8 cellular contexts compared by ENCODE assay signal in genomic region chr1:222465211-222466041, GRCh38.
DNase-seq lines count a peak whose midpoint lies in the region; ATAC-seq and TF ChIP-seq lines count a peak whose summit lies in the region.

No MANE protein-coding gene starts in this region.

- H3K27me3 ChIP-seq in HAP-1 (ENCODE audit: low read depth): no peaks in the 10 kb centered on the region
- H3K27me3 ChIP-seq in ovary: no peaks in the 10 kb centered on the region
- no peaks in the 10 kb centered on the region for H3K27me3 ChIP-seq in thyroid gland

- in situ Hi-C loops in HAP-1 (cut with MboI; ENCODE audit: low sequenced_read_pairs): loop anchor here (10.0 kb wide), 2 partner anchors 169 to 619 kb away; no protein-coding TSS in a partner anchor

- no peaks in the 10 kb centered on the region for H3K9me3 Mint-ChIP-seq in activated naive CD4-positive, alpha-beta T cell treated with anti-CD3 and anti-CD28 coated beads, Interleukin-2, amount 50 U/mL, for 72 hours
- H3K9me3 Mint-ChIP-seq in glutamatergic neuron (ENCODE audit: unreplicated experiment): peaks cover 4% of the 10 kb centered on the region

- no peaks in the 10 kb centered on the region for H3K36me3 Mint-ChIP-seq in activated naive CD4-positive, alpha-beta T cell treated with anti-CD3 and anti-CD28 coated beads, Interleukin-2, amount 50 U/mL, for 72 hours
- no peaks in the 10 kb centered on the region for H3K36me3 Mint-ChIP-seq in glutamatergic neuron (ENCODE audit: unreplicated experiment)

- H3K36me3 ChIP-seq in HAP-1 (replicated peaks): no peaks in the 10 kb centered on the region
- no peaks in the 10 kb centered on the region for H3K36me3 ChIP-seq in ovary
- no peaks in the 10 kb centered on the region for H3K36me3 ChIP-seq in thyroid gland

- TF ChIP-seq EP300 in ovary (IDR thresholded peaks at IDR 0.05): no peak

- peaks cover 3% of the 10 kb centered on the region for H3K4me1 Mint-ChIP-seq in glutamatergic neuron (ENCODE audit: low read depth, unreplicated experiment)

- WGBS in ovary, 3 donors: 1% methylated on average over 44 to 46 of the region's 46 CpGs
- 8% methylated on average over 13 to 18 of the region's 46 CpGs for WGBS in thyroid gland, 2 donors

- TF ChIP-seq CTCF in glutamatergic neuron (IDR thresholded peaks at IDR 0.05; ENCODE audit: partially characterized antibody, unreplicated experiment): peak; percentile 100
- peak; percentile 100 for TF ChIP-seq CTCF in ovary (IDR thresholded peaks at IDR 0.05)
- peak; percentile 74 to 100 (median 100) for TF ChIP-seq CTCF in thyroid gland (IDR thresholded peaks at IDR 0.05)

- H3K4me3 ChIP-seq in HAP-1 (peak overlapping the region; percentile 30), ovary (peak overlapping the region; percentile 43), thyroid gland (replicated peaks in 1 of 3) (peak overlapping the region in 2 of 3 donors; percentile 16 to 43)

- ATAC-seq in activated naive CD4-positive, alpha-beta T cell treated with anti-CD3 and anti-CD28 coated beads, Interleukin-2, amount 50 U/mL, for 72 hours: peak; percentile 92 to 98

- no peaks in the 10 kb centered on the region for H3K9me3 ChIP-seq in HAP-1
- no peaks in the 10 kb centered on the region for H3K9me3 ChIP-seq in ovary
- no peaks in the 10 kb centered on the region for H3K9me3 ChIP-seq in thyroid gland

- peak; percentile 98 for DNase-seq in GM03348 (ENCODE audit: low spot score)
- peak; percentile 86 to 91 for DNase-seq in HAP-1 (ENCODE audit: low spot score in 2 of 2)
- DNase-seq in M059J (ENCODE audit: low read depth): peak; percentile 96
- DNase-seq in SK-N-DZ (ENCODE audit: low spot score): peak; percentile 87
- peak; percentile 90 to 93 for DNase-seq in activated naive CD4-positive, alpha-beta T cell treated with anti-CD3 and anti-CD28 coated beads, Interleukin-2, amount 50 U/mL, for 72 hours (ENCODE audit: low spot score in 2 of 2)
- DNase-seq in glutamatergic neuron: peak; percentile 92
- DNase-seq in ovary: peak; percentile 87 to 95 (median 91)
- peak; percentile 88 to 91 for DNase-seq in thyroid gland

- H3K27me3 Mint-ChIP-seq in glutamatergic neuron (ENCODE audit: unreplicated experiment): peaks cover 6% of the 10 kb centered on the region

- H3K27ac ChIP-seq in ovary (peak overlapping the region; percentile 31 to 81), thyroid gland (peak overlapping the region; percentile 73 to 87 (median 80))

- H3K4me1 ChIP-seq in HAP-1 (peaks cover 3% of the 10 kb centered on the region; the same call in 1 of the 2 replicates), ovary (ENCODE audit: insufficient read depth) (peaks cover 2% of the 10 kb centered on the region), thyroid gland (no peaks in the 10 kb centered on the region)

- TF ChIP-seq POLR2A in ovary (IDR thresholded peaks at IDR 0.05): no peak
- peak in 1 of 2 donors; percentile 64 for TF ChIP-seq POLR2A in thyroid gland (IDR thresholded peaks at IDR 0.05)

- intact Hi-C loops in ovary (cut with DNase I) (loop anchor here (1.0 to 5.0 kb wide), 3 partner anchors 169 to 172 kb away; no protein-coding TSS in a partner anchor), thyroid gland (cut with DNase I) (no loop called here)

- H3K4me3 Mint-ChIP-seq in glutamatergic neuron (ENCODE audit: unreplicated experiment): peak overlapping the region; percentile 87

- H3K27ac Mint-ChIP-seq in activated naive CD4-positive, alpha-beta T cell treated with anti-CD3 and anti-CD28 coated beads, Interleukin-2, amount 50 U/mL, for 72 hours: peak overlapping the region; percentile 90 to 98
- peak overlapping the region; percentile 63 for H3K27ac Mint-ChIP-seq in glutamatergic neuron (ENCODE audit: unreplicated experiment)

Comparison
In these comparisons a context has a peak if more than half of its experiments do, and no peak if none do; other contexts are left out.
1. Peak in every context shown above with its lines: DNase-seq, ATAC-seq, H3K4me3 ChIP-seq and H3K27ac ChIP-seq.